In the genomic region with DNA sequence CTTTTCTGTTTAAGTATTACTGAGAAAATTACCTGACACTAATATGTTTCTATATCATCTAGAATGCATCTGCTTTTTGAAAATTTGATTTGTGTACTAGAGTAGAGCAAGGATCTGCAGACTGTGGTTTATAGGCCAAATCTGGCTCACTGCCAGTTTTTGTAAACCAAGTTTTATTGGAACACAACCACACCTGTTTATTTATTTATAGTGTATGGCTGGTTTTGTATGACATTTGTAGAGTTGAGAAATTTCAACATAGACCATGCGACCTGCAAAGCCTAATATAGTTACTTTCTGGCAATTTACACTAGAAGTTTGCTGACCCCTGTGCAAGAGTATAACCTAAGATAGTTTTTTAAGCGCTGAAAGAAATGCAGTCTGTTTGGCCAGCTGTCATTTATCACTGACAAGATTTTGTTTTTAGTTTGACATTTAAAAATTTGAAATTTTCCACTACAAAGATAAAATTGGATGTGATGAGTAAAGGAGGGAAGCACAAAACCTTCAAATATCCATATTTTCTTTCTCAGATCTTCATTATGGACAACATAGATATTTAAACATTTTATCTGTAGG, we compare ENCODE assay signal across 9 cellular contexts. TPM values are rescaled to one million over a fixed set of nuclear protein-coding genes. Genes with fewer than 3 reads are reported as not detected.
DNase-seq lines count a peak whose midpoint lies in the region; ATAC-seq and TF ChIP-seq lines count a peak whose summit lies in the region.
"Had no signal": no experiment of that assay in that cellular context is flagged by ENCODE, and none has a peak within 500 bp of the region (broad histone marks: within the 10 kb centered on the region; RNA-seq: fewer than 3 reads in every experiment).

No MANE protein-coding gene starts in this region.

- no peak for TF ChIP-seq POLR2A in vagina (IDR thresholded peaks at IDR 0.05)

- H3K79me2 ChIP-seq in mammary epithelial cell (ENCODE audit: insufficient read depth, low read length), result no peaks in the 10 kb centered on the region

- intact Hi-C loops in left ventricle myocardium inferior (cut with micrococcal nuclease), result no loop called here
- intact Hi-C loops in Right ventricle myocardium superior (cut with DNase I), result no loop called here
- intact Hi-C loops in lower lobe of right lung (cut with DNase I), result no loop called here
- intact Hi-C loops in vagina (cut with DNase I), result no loop called here
- intact Hi-C loops in mammary epithelial cell (cut with micrococcal nuclease), result no loop called here

- TF ChIP-seq CTCF in left ventricle myocardium inferior (IDR thresholded peaks at IDR 0.05; ENCODE audit: borderline replicate concordance) (no peak), lower lobe of right lung (IDR thresholded peaks at IDR 0.05) (no peak), vagina (IDR thresholded peaks at IDR 0.05) (no peak), mammary epithelial cell (conservative IDR thresholded peaks at IDR 0.05 in 1 of 2, IDR thresholded peaks at IDR 0.05 in 1 of 2; ENCODE audit: extremely low read depth in 1 of 2, insufficient read depth in 1 of 2, low read depth in 1 of 2, low read length in 2 of 2) (no peak)

- H3K27ac ChIP-seq in left ventricle myocardium inferior (replicated peaks), result peak overlapping the region; percentile 68
- peak overlapping the region; percentile 84 for H3K27ac ChIP-seq in lower lobe of right lung
- H3K27ac ChIP-seq in vagina, result peak overlapping the region; percentile 84
- no peak overlapping the region for H3K27ac ChIP-seq in mammary epithelial cell (ENCODE audit: insufficient read depth, low read depth, low read length)

- no peak for DNase-seq in left ventricle myocardium inferior
- DNase-seq in Right ventricle myocardium superior, result no peak
- peak; percentile 7 for DNase-seq in SHP77 treated with DMSO at 0.1 percent for 48 hours (lab: John Stamatoyannopoulos, UW)
- DNase-seq in lower lobe of right lung, result no peak
- no peak for DNase-seq in vagina (ENCODE audit: extremely low spot score in 2 of 2)
- DNase-seq in mammary epithelial cell, result no peak
- no peak for DNase-seq in activated effector memory CD4-positive, alpha-beta T cell treated with anti-CD3 and anti-CD28 coated beads, Interleukin-2, amount 50 U/mL, for 16 hours
- DNase-seq: NCI-H1436 treated with DMSO at 0.1 percent for 48 hours had no signal

- no TSS peak for BruUV-seq in mammary epithelial cell (replicated peaks; lab: Mats Ljungman, UMichigan)

- WGBS in mammary epithelial cell (ENCODE audit: low coverage, missing lambda C conversion rate), result 92% methylated on average over 2 of the region's 2 CpGs

- dilution Hi-C loops in mammary epithelial cell (cut with HindIII; ENCODE audit: low sequenced_read_pairs), result no loop called here

- H3K9ac ChIP-seq in mammary epithelial cell (ENCODE audit: insufficient read depth, low read length), result no peak overlapping the region

- H3K4me1 ChIP-seq in left ventricle myocardium inferior, result peaks cover 54% of the 10 kb centered on the region
- peaks cover 56% of the 10 kb centered on the region for H3K4me1 ChIP-seq in lower lobe of right lung
- peaks cover 54% of the 10 kb centered on the region for H3K4me1 ChIP-seq in vagina
- H3K4me1 ChIP-seq in mammary epithelial cell (ENCODE audit: insufficient read depth, low read length), result peaks cover 3% of the 10 kb centered on the region

- H3K36me3 ChIP-seq in left ventricle myocardium inferior (no peaks in the 10 kb centered on the region), lower lobe of right lung (peaks cover 3% of the 10 kb centered on the region), vagina (no peaks in the 10 kb centered on the region), mammary epithelial cell (ENCODE audit: insufficient read depth, low read length) (no peaks in the 10 kb centered on the region)

- no peak overlapping the region for H3K4me3 ChIP-seq in left ventricle myocardium inferior
- no peak overlapping the region for H3K4me3 ChIP-seq in lower lobe of right lung
- H3K4me3 ChIP-seq in vagina, result peak overlapping the region in 1 of 2 donors; percentile 37
- H3K4me3 ChIP-seq in mammary epithelial cell (replicated peaks in 1 of 3; ENCODE audit: insufficient read depth in 1 of 3, low read depth in 2 of 3, low read length in 3 of 3), result no peak overlapping the region

- no peak for ATAC-seq in Right ventricle myocardium superior (ENCODE audit: poor library complexity)
- no peak for ATAC-seq in lower lobe of right lung
- no peak for ATAC-seq in GM18909 (IDR thresholded peaks at IDR 0.05; ENCODE audit: poor library complexity, unreplicated experiment)

- H3K9me3 ChIP-seq in left ventricle myocardium inferior (replicated peaks), result no peaks in the 10 kb centered on the region
- H3K9me3 ChIP-seq in lower lobe of right lung, result no peaks in the 10 kb centered on the region
- no peaks in the 10 kb centered on the region for H3K9me3 ChIP-seq in vagina
- H3K9me3 ChIP-seq in mammary epithelial cell (replicated peaks; ENCODE audit: insufficient read depth, low read length), result no peaks in the 10 kb centered on the region

- H4K20me1 ChIP-seq in mammary epithelial cell (ENCODE audit: insufficient read depth, low read length), result no peaks in the 10 kb centered on the region

- H2AFZ ChIP-seq in mammary epithelial cell (ENCODE audit: low read depth, low read length), result no peak overlapping the region

- H3K27me3 ChIP-seq in left ventricle myocardium inferior (ENCODE audit: low read depth), result no peaks in the 10 kb centered on the region
- no peaks in the 10 kb centered on the region for H3K27me3 ChIP-seq in lower lobe of right lung (ENCODE audit: low read depth)
- H3K27me3 ChIP-seq in vagina, result no peaks in the 10 kb centered on the region
- H3K27me3 ChIP-seq in mammary epithelial cell (ENCODE audit: insufficient read depth, low read length), result no peaks in the 10 kb centered on the region

- in situ Hi-C loops in mammary epithelial cell (cut with MboI; ENCODE audit: low sequenced_read_pairs in 2 of 2), result no loop called here

- no peak overlapping the region for H3K4me2 ChIP-seq in mammary epithelial cell (ENCODE audit: insufficient read depth, low read depth, low read length)

- CTCF ChIA-PET in mammary epithelial cell (lab: Charles Lee; ENCODE audit: low non-redundant PET), result no interaction called here

RNA-seq across cellular contexts. Expression of a gene that starts 36.1 kb away (rescaled TPM):
- 75.6 TPM for total RNA-seq in left ventricle myocardium inferior
- 101 TPM for total RNA-seq in Right ventricle myocardium superior
- total RNA-seq in lower lobe of right lung, result 74.4 TPM
- total RNA-seq in vagina, result 60.9 TPM
- total RNA-seq in mammary epithelial cell, result 100 to 1,000 TPM in 1 of 2 donors, 10 to 100 TPM in 1; 25.8 to 133 TPM
- polyA plus RNA-seq in mammary epithelial cell, result 62.9 TPM
- polyA minus RNA-seq in mammary epithelial cell, result 38.0 TPM

RNA-seq across cellular contexts. Expression of a gene that starts 59.6 kb away (rescaled TPM):
- total RNA-seq in left ventricle myocardium inferior (25.4 TPM), Right ventricle myocardium superior (27.8 TPM), lower lobe of right lung (27.5 TPM), vagina (14.7 TPM), mammary epithelial cell (10 to 100 TPM; 13.3 to 23.4 TPM)
- polyA plus RNA-seq in mammary epithelial cell, result 14.9 TPM
- polyA minus RNA-seq in mammary epithelial cell, result 30.9 TPM
